In the genomic region with DNA sequence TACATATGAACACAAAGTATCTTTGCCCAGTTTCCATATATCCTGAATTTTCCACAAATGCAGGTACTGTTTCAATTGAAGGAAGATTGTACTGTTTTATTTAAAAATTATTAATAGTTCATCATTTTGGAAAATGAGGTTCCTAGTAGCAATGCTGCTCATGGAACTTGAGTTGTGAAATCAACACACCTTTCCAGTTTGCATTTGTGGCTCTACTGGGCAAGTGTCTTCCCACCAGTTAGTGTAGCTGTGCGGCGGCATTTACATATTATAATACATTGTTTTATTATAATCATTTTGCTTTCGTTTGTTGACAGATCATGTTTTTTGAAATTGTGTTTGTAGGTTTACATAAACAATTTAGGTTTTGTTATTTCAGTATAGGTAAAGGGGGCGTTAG, we compare ENCODE assay signal across 8 cellular contexts. TPM values are rescaled to one million over a fixed set of nuclear protein-coding genes. Genes with fewer than 3 reads are reported as not detected.
DNase-seq lines count a peak whose midpoint lies in the region; ATAC-seq and TF ChIP-seq lines count a peak whose summit lies in the region.

No MANE protein-coding gene starts in this region.

- H3K4me3 Mint-ChIP-seq in activated CD4-positive, alpha-beta memory T cell treated with anti-CD3 and anti-CD28 coated beads, Interleukin-2, amount 10 ng/mL, durations not matched to agents 7 days and 5 days: peak overlapping the region; percentile 87

- no peak overlapping the region for H3K9ac ChIP-seq in SK-N-SH
- H3K9ac ChIP-seq in iPS-18a (ENCODE audit: low read length): peak overlapping the region; percentile 99
- H3K9ac ChIP-seq in stomach smooth muscle (ENCODE audit: low read length in 2 of 2): peak overlapping the region; percentile 99 to 100

- ATAC-seq in SK-N-SH treated with all-trans-retinoic acid at 6 μM for 48 hours: no peak
- no peak for ATAC-seq in HG02885 (IDR thresholded peaks at IDR 0.05; ENCODE audit: poor library complexity, unreplicated experiment)

- H3K36me3 ChIP-seq in SK-N-SH (replicated peaks in 1 of 2; ENCODE audit: control insufficient read depth in 1 of 2, insufficient read depth in 2 of 2, low read length in 1 of 2) (no peaks in the 10 kb centered on the region), iPS-18a (ENCODE audit: control insufficient read depth, low read depth, low read length) (no peaks in the 10 kb centered on the region), stomach smooth muscle (ENCODE audit: control insufficient read depth in 2 of 2, insufficient read depth in 2 of 2, low read length in 2 of 2) (no peaks in the 10 kb centered on the region)

- H3F3A ChIP-seq in SK-N-SH (replicated peaks; ENCODE audit: insufficient read depth): peaks cover 9% of the 10 kb centered on the region

- H3K9me3 ChIP-seq in SK-N-SH (no peaks in the 10 kb centered on the region), iPS-18a (ENCODE audit: control insufficient read depth, low read depth, low read length) (no peaks in the 10 kb centered on the region), stomach smooth muscle (ENCODE audit: control insufficient read depth in 2 of 2, low read length in 2 of 2) (no peaks in the 10 kb centered on the region)

- peaks cover 0 to 22% of the 10 kb centered on the region in 2 experiments; a peak in 3 of 4 replicates for H3K4me1 ChIP-seq in SK-N-SH (ENCODE audit: control insufficient read depth in 1 of 2, insufficient read depth in 2 of 2, low read depth in 1 of 2, low read length in 1 of 2)
- H3K4me1 ChIP-seq in iPS-18a (ENCODE audit: control insufficient read depth, low read depth, low read length): peaks cover 12% of the 10 kb centered on the region
- H3K4me1 ChIP-seq in stomach smooth muscle (ENCODE audit: control insufficient read depth, insufficient read depth, low read length): peaks cover 23% of the 10 kb centered on the region

- H3K9me2 ChIP-seq in SK-N-SH: no peaks in the 10 kb centered on the region

- no peak for TF ChIP-seq RAD21 in SK-N-SH (IDR thresholded peaks at IDR 0.05; ENCODE audit: low read length)

- H3K9me3 Mint-ChIP-seq in activated CD4-positive, alpha-beta memory T cell treated with anti-CD3 and anti-CD28 coated beads, Interleukin-2, amount 10 ng/mL, durations not matched to agents 7 days and 5 days: no peaks in the 10 kb centered on the region

- DNase-seq in SK-N-SH: no peak
- DNase-seq in activated CD4-positive, alpha-beta memory T cell treated with anti-CD3 and anti-CD28 coated beads, Interleukin-2, amount 10 ng/mL, durations not matched to agents 7 days and 5 days: no peak
- DNase-seq in NCI-H524 (lab: John Stamatoyannopoulos, UW): no peak
- DNase-seq in middle frontal gyrus (ENCODE audit: extremely low spot score, low spot score): no peak

- H3K36me3 Mint-ChIP-seq in activated CD4-positive, alpha-beta memory T cell treated with anti-CD3 and anti-CD28 coated beads, Interleukin-2, amount 10 ng/mL, durations not matched to agents 7 days and 5 days (ENCODE audit: low read depth): peaks cover 25% of the 10 kb centered on the region

- no peak overlapping the region for H2AFZ ChIP-seq in SK-N-SH (ENCODE audit: low read depth)

- H3K4me1 Mint-ChIP-seq in activated CD4-positive, alpha-beta memory T cell treated with anti-CD3 and anti-CD28 coated beads, Interleukin-2, amount 10 ng/mL, durations not matched to agents 7 days and 5 days: peaks cover 22% of the 10 kb centered on the region

- H3K27me3 Mint-ChIP-seq in activated CD4-positive, alpha-beta memory T cell treated with anti-CD3 and anti-CD28 coated beads, Interleukin-2, amount 10 ng/mL, durations not matched to agents 7 days and 5 days: no peaks in the 10 kb centered on the region

- H3K27ac ChIP-seq in SK-N-SH (ENCODE audit: low read depth in 2 of 2, low read length in 1 of 2) (peak overlapping the region; percentile 97 to 99; a peak in 3 of 4 replicates), iPS-18a (ENCODE audit: low read length) (no peak overlapping the region), stomach smooth muscle (ENCODE audit: low read length) (peak overlapping the region; percentile 100)

- H3K27me3 ChIP-seq in SK-N-SH (ENCODE audit: insufficient read depth) (no peaks in the 10 kb centered on the region), iPS-18a (ENCODE audit: control insufficient read depth, insufficient read depth, low read length) (no peaks in the 10 kb centered on the region), stomach smooth muscle (ENCODE audit: control insufficient read depth in 1 of 2, insufficient read depth in 2 of 2, low read length in 2 of 2) (no peaks in the 10 kb centered on the region)

- 91% methylated on average over 4 of the region's 4 CpGs for WGBS in SK-N-SH (ENCODE audit: low lambda C conversion rate)

- H3K27ac Mint-ChIP-seq in activated CD4-positive, alpha-beta memory T cell treated with anti-CD3 and anti-CD28 coated beads, Interleukin-2, amount 10 ng/mL, durations not matched to agents 7 days and 5 days: peak overlapping the region; percentile 100

- peak overlapping the region in 1 of 2 experiments; percentile 100; a peak in 2 of 4 replicates for H3K4me3 ChIP-seq in SK-N-SH (ENCODE audit: low read depth in 2 of 2, low read length in 1 of 2)
- peak overlapping the region; percentile 65 for H3K4me3 ChIP-seq in iPS-18a (ENCODE audit: low read length)
- H3K4me3 ChIP-seq in stomach smooth muscle (ENCODE audit: low read length in 2 of 2): peak overlapping the region; percentile 86 to 98

- CTCF ChIA-PET in SK-N-SH (lab: Yijun Ruan, JAX): interaction anchor here (1.4 kb wide), 1 partner anchor 55 kb away, joined by 3 read pairs; no protein-coding TSS in a partner anchor
- CTCF ChIA-PET in activated CD4-positive, alpha-beta memory T cell treated with anti-CD3 and anti-CD28 coated beads, Interleukin-2, amount 10 ng/mL, durations not matched to agents 7 days and 5 days (lab: Charles Lee): interaction anchor here (1.4 kb wide), 1 partner anchor 125 kb away, joined by 6 read pairs; no protein-coding TSS in a partner anchor

- peaks cover 21% of the 10 kb centered on the region for H4K20me1 ChIP-seq in SK-N-SH (ENCODE audit: insufficient read depth)

- peaks cover 30% of the 10 kb centered on the region for H3K79me2 ChIP-seq in SK-N-SH (ENCODE audit: insufficient read depth)

- TF ChIP-seq EP300 in SK-N-SH (IDR thresholded peaks at IDR 0.05; ENCODE audit: borderline replicate concordance in 1 of 2, low read depth in 1 of 2, low read length in 1 of 2): no peak

- POLR2A ChIA-PET in SK-N-SH (lab: Yijun Ruan, JAX): no interaction called here
- POLR2A ChIA-PET in activated CD4-positive, alpha-beta memory T cell treated with anti-CD3 and anti-CD28 coated beads, Interleukin-2, amount 10 ng/mL, durations not matched to agents 7 days and 5 days (lab: Charles Lee): interaction anchor here (0.6 to 3.1 kb wide), 11 partner anchors 8 to 750 kb away, joined by 3 to 21 read pairs (median 5); a partner anchor contains a TSS

- no peak for TF ChIP-seq CTCF in SK-N-SH (IDR thresholded peaks at IDR 0.05)

- H3K4me2 ChIP-seq in SK-N-SH: no peak overlapping the region; the same call in 1 of the 2 replicates

TF ChIP-seq in SK-N-SH, 30 proteins besides CTCF, POLR2A, EP300 and RAD21:
- TF ChIP-seq, protein P1, sequence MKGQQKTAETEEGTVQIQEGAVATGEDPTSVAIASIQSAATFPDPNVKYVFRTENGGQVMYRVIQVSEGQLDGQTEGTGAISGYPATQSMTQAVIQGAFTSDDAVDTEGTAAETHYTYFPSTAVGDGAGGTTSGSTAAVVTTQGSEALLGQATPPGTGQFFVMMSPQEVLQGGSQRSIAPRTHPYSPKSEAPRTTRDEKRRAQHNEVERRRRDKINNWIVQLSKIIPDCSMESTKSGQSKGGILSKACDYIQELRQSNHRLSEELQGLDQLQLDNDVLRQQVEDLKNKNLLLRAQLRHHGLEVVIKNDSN (IDR thresholded peaks at IDR 0.05; ENCODE audit: borderline replicate concordance, low read depth): no peak
- TF ChIP-seq NRF1 (IDR thresholded peaks at IDR 0.05; ENCODE audit: low read depth, low read length): no peak
- TF ChIP-seq YY1 (IDR thresholded peaks at IDR 0.05; ENCODE audit: low read depth): no peak
- TF ChIP-seq FOXJ3 (CRISPR knock-in tag; IDR thresholded peaks at IDR 0.05): no peak
- no peak for TF ChIP-seq TEAD4 (IDR thresholded peaks at IDR 0.05; ENCODE audit: borderline replicate concordance, insufficient read depth)
- TF ChIP-seq NFIC (IDR thresholded peaks at IDR 0.05; ENCODE audit: borderline replicate concordance): no peak
- TF ChIP-seq TAF1 (IDR thresholded peaks at IDR 0.05; ENCODE audit: borderline replicate concordance, low read depth, low read length): no peak

TF ChIP-seq in SK-N-SH treated with all-trans-retinoic acid at 6 μM for 48 hours, 23 proteins besides CTCF, POLR2A, EP300 and RAD21 (continues in another document):
- TF ChIP-seq ARNTL (CRISPR knock-in tag; IDR thresholded peaks at IDR 0.05; ENCODE audit: borderline replicate concordance, low read depth) (no peak), CSDC2 (CRISPR knock-in tag; IDR thresholded peaks at IDR 0.05) (no peak), ZC3H10 (CRISPR knock-in tag; IDR thresholded peaks at IDR 0.05) (no peak), ZNF565 (CRISPR knock-in tag; conservative IDR thresholded peaks at IDR 0.05; ENCODE audit: low read depth) (no peak), SNAI2 (CRISPR knock-in tag; IDR thresholded peaks at IDR 0.05) (no peak)
- TF ChIP-seq, protein P2, sequence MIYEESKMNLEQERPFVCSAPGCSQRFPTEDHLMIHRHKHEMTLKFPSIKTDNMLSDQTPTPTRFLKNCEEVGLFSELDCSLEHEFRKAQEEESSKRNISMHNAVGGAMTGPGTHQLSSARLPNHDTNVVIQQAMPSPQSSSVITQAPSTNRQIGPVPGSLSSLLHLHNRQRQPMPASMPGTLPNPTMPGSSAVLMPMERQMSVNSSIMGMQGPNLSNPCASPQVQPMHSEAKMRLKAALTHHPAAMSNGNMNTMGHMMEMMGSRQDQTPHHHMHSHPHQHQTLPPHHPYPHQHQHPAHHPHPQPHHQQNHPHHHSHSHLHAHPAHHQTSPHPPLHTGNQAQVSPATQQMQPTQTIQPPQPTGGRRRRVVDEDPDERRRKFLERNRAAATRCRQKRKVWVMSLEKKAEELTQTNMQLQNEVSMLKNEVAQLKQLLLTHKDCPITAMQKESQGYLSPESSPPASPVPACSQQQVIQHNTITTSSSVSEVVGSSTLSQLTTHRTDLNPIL (CRISPR knock-in tag; IDR thresholded peaks at IDR 0.05; ENCODE audit: low read depth): no peak

RNA-seq across cellular contexts. Expression of a gene that starts 2.0 kb away (rescaled TPM):
- 30.9 and 46.4 TPM in 2 replicates for polyA plus RNA-seq in SK-N-SH (2012; rRNA removed)
- 63.8 and 64.9 TPM in 2 replicates for polyA plus RNA-seq in SK-N-SH (2012; cell fraction: cytosol; rRNA removed)
- polyA plus RNA-seq in SK-N-SH (2012; cell fraction: nucleus; rRNA removed): 39.2 and 79.4 TPM in 2 replicates
- 100 to 1,000 TPM; 224 to 225 TPM for total RNA-seq in activated CD4-positive, alpha-beta memory T cell treated with anti-CD3 and anti-CD28 coated beads, Interleukin-2, amount 10 ng/mL, durations not matched to agents 7 days and 5 days
